ENCODE assay signal across 2 cellular contexts in genomic region chr12:53560912-53561589, GRCh38.
TF ChIP-seq lines count a peak whose summit lies in the region.

No MANE protein-coding gene starts in this region.

TF ChIP-seq in IMR-90, 13 proteins besides CTCF, POLR2A, EP300 and RAD21:
- TF ChIP-seq MXI1 (IDR thresholded peaks at IDR 0.05; ENCODE audit: borderline replicate concordance, low read depth, low read length) (no peak), CHD1 (IDR thresholded peaks at IDR 0.05; ENCODE audit: low read depth, low read length) (no peak), USF2 (IDR thresholded peaks at IDR 0.05; ENCODE audit: low read depth, low read length) (no peak), ELK1 (IDR thresholded peaks at IDR 0.05; ENCODE audit: borderline replicate concordance, low read depth, low read length) (no peak), BHLHE40 (IDR thresholded peaks at IDR 0.05; ENCODE audit: low read depth, low read length) (no peak), MAZ (IDR thresholded peaks at IDR 0.05; ENCODE audit: borderline replicate concordance, low read depth, low read length) (no peak), FOS (IDR thresholded peaks at IDR 0.05; ENCODE audit: low read depth, low read length) (no peak), RFX5 (IDR thresholded peaks at IDR 0.05; ENCODE audit: low read depth, low read length) (no peak), SMC3 (IDR thresholded peaks at IDR 0.05; ENCODE audit: low read depth, low read length) (no peak), MAFK (IDR thresholded peaks at IDR 0.05; ENCODE audit: low read depth, low read length) (no peak), CEBPB (IDR thresholded peaks at IDR 0.05; ENCODE audit: low read depth, low read length) (no peak), NFE2L2 (IDR thresholded peaks at IDR 0.05; ENCODE audit: low read depth, low read length) (no peak), RCOR1 (IDR thresholded peaks at IDR 0.05; ENCODE audit: insufficient replicate concordance, low read length) (no peak)
TF ChIP-seq in IMR-90: peak in this region for 0.

TF ChIP-seq in GM23338, 12 proteins besides CTCF, POLR2A, EP300 and RAD21:
- TF ChIP-seq ZNF462 (CRISPR knock-in tag; IDR thresholded peaks at IDR 0.05) (no peak), JUNB (IDR thresholded peaks at IDR 0.05; ENCODE audit: unreplicated experiment) (no peak), STAT1 (IDR thresholded peaks at IDR 0.05; ENCODE audit: unreplicated experiment) (no peak), ETS1 (IDR thresholded peaks at IDR 0.05) (no peak), EZH2phosphoT487 (IDR thresholded peaks at IDR 0.05; ENCODE audit: unreplicated experiment) (no peak), REST (IDR thresholded peaks at IDR 0.05; ENCODE audit: unreplicated experiment) (no peak), POLR2AphosphoS5 (IDR thresholded peaks at IDR 0.05; ENCODE audit: low read depth) (no peak), EZH2 (IDR thresholded peaks at IDR 0.05; ENCODE audit: low read depth, unreplicated experiment) (no peak), ZNF114 (CRISPR knock-in tag; IDR thresholded peaks at IDR 0.05) (no peak), ZNF331 (CRISPR knock-in tag; IDR thresholded peaks at IDR 0.05; ENCODE audit: low read depth) (no peak), CREB1 (CRISPR knock-in tag; IDR thresholded peaks at IDR 0.05; ENCODE audit: low read depth) (no peak), NANOG (IDR thresholded peaks at IDR 0.05; ENCODE audit: borderline replicate concordance) (no peak)
